Comparison of ENCODE assay signal across 8 cellular contexts in the genomic region with DNA sequence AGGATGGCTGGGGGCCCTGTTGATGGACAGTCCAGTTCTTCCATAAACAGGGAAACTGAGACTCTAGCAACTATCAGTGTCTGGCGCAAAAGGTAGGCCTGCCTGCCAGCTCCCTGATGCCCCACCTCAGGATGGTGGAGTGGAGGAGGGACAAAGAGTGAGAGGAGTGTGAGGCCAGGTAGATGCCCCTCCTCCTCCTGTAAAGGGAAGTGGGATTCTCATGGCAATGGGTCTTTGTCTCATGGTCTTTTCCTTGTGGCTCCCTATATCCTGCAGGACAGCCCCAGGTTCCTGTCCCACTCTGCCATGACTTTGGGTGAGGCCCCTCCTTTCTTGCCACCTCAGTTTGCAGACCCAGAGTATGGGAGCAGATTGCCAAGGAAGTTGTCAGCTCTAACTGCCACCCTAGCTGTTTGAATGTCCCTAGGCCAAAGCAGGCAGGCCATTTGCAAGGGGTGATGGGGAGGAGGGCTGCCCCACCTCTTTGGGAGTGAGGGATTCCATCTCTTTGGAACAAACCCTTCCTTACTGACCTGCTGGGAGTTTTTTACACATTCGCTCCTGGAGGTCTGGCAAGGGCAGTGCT. TPM values are rescaled to one million over a fixed set of nuclear protein-coding genes. Genes with fewer than 3 reads are reported as not detected.
DNase-seq lines count a peak whose midpoint lies in the region; ATAC-seq and TF ChIP-seq lines count a peak whose summit lies in the region.

No MANE protein-coding gene starts in this region.

- H3K14ac ChIP-seq in trophoblast cell (ENCODE audit: low read length) = peak overlapping the region; percentile 22

- H3K4ac ChIP-seq in trophoblast cell (ENCODE audit: low read depth, low read length) = peak overlapping the region; percentile 21

- DNase-seq in Peyer's patch (no peak), trophoblast cell (no peak), NCI-H2196 treated with DMSO at 0.1 percent for 48 hours (lab: John Stamatoyannopoulos, UW; ENCODE audit: unreplicated experiment) (no peak), epidermal melanocyte (ENCODE audit: insufficient read length, low spot score) (no peak), SHP77 treated with DMSO at 0.1 percent for 48 hours (lab: John Stamatoyannopoulos, UW) (no peak)
- no peak for DNase-seq in stimulated activated CD4-positive, alpha-beta T cell treated with anti-CD3 and anti-CD28 coated beads, Interleukin-2, amount 100 ng/mL, for 48 hours

- TF ChIP-seq CTCF in Peyer's patch (IDR thresholded peaks at IDR 0.05) = no peak

- no peak overlapping the region for H2AFZ ChIP-seq in trophoblast cell (ENCODE audit: insufficient read depth, low read length, poor library complexity)

- H3K27ac ChIP-seq in Peyer's patch (peak overlapping the region; percentile 8 to 71 (median 38)), trophoblast cell (ENCODE audit: low read depth, low read length) (peak overlapping the region; percentile 20)

- no peak overlapping the region for H3K4me2 ChIP-seq in trophoblast cell (ENCODE audit: low read length)

- H3K4me3 ChIP-seq in Peyer's patch (no peak overlapping the region), trophoblast cell (ENCODE audit: low read depth, low read length) (no peak overlapping the region)

- WGBS in trophoblast cell (ENCODE audit: extremely low coverage, insufficient coverage, insufficient read length) = no CpG with 5 or more reads among the region's 2 CpGs

- H3K18ac ChIP-seq in trophoblast cell (ENCODE audit: low read length) = peak overlapping the region; percentile 38

- no peak overlapping the region for H4K12ac ChIP-seq in trophoblast cell (ENCODE audit: low read depth, low read length)

- ATAC-seq in GM19025 (IDR thresholded peaks at IDR 0.05; ENCODE audit: low read depth, unreplicated experiment) (peak; percentile 5), GM21825 (IDR thresholded peaks at IDR 0.05; ENCODE audit: unreplicated experiment) (peak; percentile 7)

- TF ChIP-seq POLR2A in Peyer's patch (IDR thresholded peaks at IDR 0.05) = no peak

- H2BK120ac ChIP-seq in trophoblast cell (ENCODE audit: insufficient read depth, low read length, poor library complexity) = peak overlapping the region; percentile 49

- no peak overlapping the region for H3K23ac ChIP-seq in trophoblast cell (ENCODE audit: low read length)

- no peak overlapping the region for H3K9ac ChIP-seq in trophoblast cell (ENCODE audit: low read length)

- H3K79me2 ChIP-seq in trophoblast cell (ENCODE audit: control insufficient read depth, insufficient read depth, low read length, poor library complexity) = no peaks in the 10 kb centered on the region

- peaks cover 0 to 5% (median 0%) of the 10 kb centered on the region in 3 donors for H3K36me3 ChIP-seq in Peyer's patch
- no peaks in the 10 kb centered on the region for H3K36me3 ChIP-seq in trophoblast cell (ENCODE audit: control insufficient read depth in 1 of 2, insufficient read depth in 2 of 2, low read length in 2 of 2)

- H3K27me3 ChIP-seq in Peyer's patch = no peaks in the 10 kb centered on the region
- no peaks in the 10 kb centered on the region for H3K27me3 ChIP-seq in trophoblast cell (ENCODE audit: insufficient read depth, low read length)

- H3K9me3 ChIP-seq in Peyer's patch = no peaks in the 10 kb centered on the region
- H3K9me3 ChIP-seq in trophoblast cell (ENCODE audit: insufficient read depth, low read depth, low read length) = no peaks in the 10 kb centered on the region

- peaks cover 4 to 30% (median 14%) of the 10 kb centered on the region in 4 donors for H3K4me1 ChIP-seq in Peyer's patch
- peaks cover 24 to 25% of the 10 kb centered on the region in 2 experiments for H3K4me1 ChIP-seq in trophoblast cell (ENCODE audit: control insufficient read depth in 1 of 2, insufficient read depth in 2 of 2, low read length in 2 of 2)

- H4K91ac ChIP-seq in trophoblast cell (ENCODE audit: low read depth, low read length) = peak overlapping the region; percentile 36

- H2BK12ac ChIP-seq in trophoblast cell (ENCODE audit: low read length) = peak overlapping the region; percentile 68

- H2BK5ac ChIP-seq in trophoblast cell (ENCODE audit: low read depth, low read length, poor library complexity) = no peak overlapping the region

- H4K8ac ChIP-seq in trophoblast cell (ENCODE audit: low read depth, low read length) = no peak overlapping the region

- peaks cover 4% of the 10 kb centered on the region for H3K79me1 ChIP-seq in trophoblast cell (ENCODE audit: low read length)

- peak overlapping the region; percentile 61 for H2AK5ac ChIP-seq in trophoblast cell (ENCODE audit: low read length)

RNA-seq across cellular contexts. Expression of a gene that starts 2.8 kb away (rescaled TPM):
- total RNA-seq in Peyer's patch = 100 to 1,000 TPM in 1 of 4 donors, 10 to 100 TPM in 3; 19.3 to 103 (median 64.2) TPM
- 1.1 and 1.2 TPM in 2 replicates for polyA plus RNA-seq in trophoblast cell (2013)

RNA-seq across cellular contexts. Expression of a gene that starts 25.7 kb away (rescaled TPM):
- 100 to 1,000 TPM in 3 of 4 donors, 10 to 100 TPM in 1; 89.1 to 274 (median 224) TPM for total RNA-seq in Peyer's patch
- polyA plus RNA-seq in trophoblast cell (2013) = 1.4 and 1.7 TPM in 2 replicates

RNA-seq across cellular contexts. Expression of a gene that starts 34.8 kb away (rescaled TPM):
- 10 to 100 TPM; 29.7 to 44.0 (median 38.3) TPM for total RNA-seq in Peyer's patch
- polyA plus RNA-seq in trophoblast cell (2013) = 30.8 and 31.8 TPM in 2 replicates
